9 cellular contexts compared by ENCODE assay signal in genomic region chr11:119730347-119730613, GRCh38. TPM values are rescaled to one million over a fixed set of nuclear protein-coding genes. Genes with fewer than 3 reads are reported as not detected.
DNase-seq lines count a peak whose midpoint lies in the region; ATAC-seq, FAIRE-seq and TF ChIP-seq lines count a peak whose summit lies in the region.
"Had no signal": no experiment of that assay in that cellular context is flagged by ENCODE, and none has a peak within 500 bp of the region (broad histone marks: within the 10 kb centered on the region; RNA-seq: fewer than 3 reads in every experiment).

No MANE protein-coding gene starts in this region.

- no peaks in the 10 kb centered on the region for H3K36me3 ChIP-seq in HUES48 (ENCODE audit: control insufficient read depth, insufficient read depth, low read length)

- H3K4me1 ChIP-seq in A549 (peaks cover 6% of the 10 kb centered on the region; the same call in 1 of the 3 replicates), HUES48 (ENCODE audit: control insufficient read depth, insufficient read depth, low read length) (peaks cover 11% of the 10 kb centered on the region)

- intact Hi-C loops in dorsolateral prefrontal cortex (cut with DNase I) = loop anchor here (2.0 to 5.0 kb wide), 3 partner anchors 157 to 379 kb away; no protein-coding TSS in a partner anchor

- peak overlapping the region; percentile 99 for H3K4me2 ChIP-seq in A549

- H3K9ac ChIP-seq in HUES48 (ENCODE audit: low read depth, low read length) = no peak overlapping the region

- H3K4me3 Mint-ChIP-seq in naive thymus-derived CD8-positive, alpha-beta T cell = peak overlapping the region; percentile 67 to 92 (median 80)

- no peak for TF ChIP-seq EP300 in A549 (IDR thresholded peaks at IDR 0.05)

- no peaks in the 10 kb centered on the region for H3K36me3 Mint-ChIP-seq in naive thymus-derived CD8-positive, alpha-beta T cell

- no peaks in the 10 kb centered on the region for H3K9me3 Mint-ChIP-seq in naive thymus-derived CD8-positive, alpha-beta T cell

- CTCF ChIA-PET in A549 (lab: Yijun Ruan, JAX) = interaction anchor here (0.9 to 2.4 kb wide), 13 partner anchors 10 to 378 kb away, joined by 3 to 20 read pairs (median 6); no protein-coding TSS in a partner anchor
- CTCF ChIA-PET in HEK293T (lab: Yijun Ruan, JAX) = interaction anchor here (1.0 to 1.7 kb wide), 4 partner anchors 9 to 25 kb away, joined by 3 to 8 read pairs (median 6); no protein-coding TSS in a partner anchor

- H3K27ac Mint-ChIP-seq in naive thymus-derived CD8-positive, alpha-beta T cell = peak overlapping the region in 1 of 10 donors; percentile 49

- peaks cover 4 to 26% (median 22%) of the 10 kb centered on the region in 5 donors for H3K27me3 Mint-ChIP-seq in naive thymus-derived CD8-positive, alpha-beta T cell

- no peak for TF ChIP-seq POLR2A in A549 (IDR thresholded peaks at IDR 0.05; ENCODE audit: low read length)

- H3K4me3 ChIP-seq in A549 (peak overlapping the region; percentile 81), HUES48 (ENCODE audit: low read depth, low read length) (peak overlapping the region; percentile 78), dorsolateral prefrontal cortex (peak overlapping the region in 57 of 59 donors; percentile 61 to 95 (median 84))

- POLR2A ChIA-PET in A549 (lab: Yijun Ruan, JAX) = no interaction called here
- POLR2A ChIA-PET in naive thymus-derived CD8-positive, alpha-beta T cell (lab: Charles Lee) = no interaction called here
- POLR2A ChIA-PET in HEK293T (lab: Yijun Ruan, JAX) = no interaction called here

- TF ChIP-seq RAD21 in A549 (conservative IDR thresholded peaks at IDR 0.05 in 1 of 2, IDR thresholded peaks at IDR 0.05 in 1 of 2) = no peak

- no peak for ATAC-seq in A549
- ATAC-seq in naive thymus-derived CD8-positive, alpha-beta T cell = no peak
- ATAC-seq in GM21825 (IDR thresholded peaks at IDR 0.05; ENCODE audit: unreplicated experiment) = no peak
- ATAC-seq in HG02885 (IDR thresholded peaks at IDR 0.05; ENCODE audit: poor library complexity, unreplicated experiment) = no peak

- no peak for FAIRE-seq in A549 (lab: Jason Lieb, UNC)

- H3K4me1 Mint-ChIP-seq in naive thymus-derived CD8-positive, alpha-beta T cell = peaks cover 6 to 24% (median 10%) of the 10 kb centered on the region in 4 donors

- no peak for DNase-seq in A549 (ENCODE audit: low read depth in 1 of 2, low spot score in 1 of 2)
- DNase-seq in dorsolateral prefrontal cortex = no peak
- DNase-seq in naive thymus-derived CD8-positive, alpha-beta T cell = no peak
- DNase-seq in NCI-H2196 (lab: John Stamatoyannopoulos, UW; ENCODE audit: unreplicated experiment) = no peak
- no peak for DNase-seq in HEK293T (ENCODE audit: extremely low spot score)
- DNase-seq: DMS 273 treated with DMSO at 0.1 percent for 48 hours had no signal

- no peak for TF ChIP-seq CTCF in A549 (IDR thresholded peaks at IDR 0.05)
- peak in 1 of 56 donors; percentile 2 for TF ChIP-seq CTCF in dorsolateral prefrontal cortex (IDR thresholded peaks at IDR 0.05 in 54 of 56, conservative IDR thresholded peaks at IDR 0.05 in 2 of 56; ENCODE audit: low read depth in 1 of 56, partially characterized antibody in 56 of 56)

- peak overlapping the region; percentile 89 to 93 for H3K27ac ChIP-seq in A549
- no peak overlapping the region for H3K27ac ChIP-seq in HUES48 (ENCODE audit: low read depth, low read length)
- peak overlapping the region; percentile 49 to 95 (median 90) for H3K27ac ChIP-seq in dorsolateral prefrontal cortex

- H3K27me3 ChIP-seq in HUES48 (ENCODE audit: control insufficient read depth, insufficient read depth, low read length) (peaks cover 15% of the 10 kb centered on the region; the same call in 1 of the 2 replicates), dorsolateral prefrontal cortex (no peaks in the 10 kb centered on the region)

- WGBS in A549 (ENCODE audit: missing lambda C conversion rate) = 91% methylated on average over 7 of the region's 7 CpGs

- H3K9me3 ChIP-seq in A549 (no peaks in the 10 kb centered on the region), HUES48 (ENCODE audit: control insufficient read depth, insufficient read depth, low read length) (no peaks in the 10 kb centered on the region)

TF ChIP-seq in A549, 52 proteins besides CTCF, POLR2A, EP300 and RAD21:
- TF ChIP-seq HDAC2 (IDR thresholded peaks at IDR 0.05) (no peak), TP53 (CRISPR knock-in tag; IDR thresholded peaks at IDR 0.05) (no peak), NPAS2 (CRISPR knock-in tag; IDR thresholded peaks at IDR 0.05; ENCODE audit: borderline replicate concordance) (no peak), MAZ (IDR thresholded peaks at IDR 0.05; ENCODE audit: borderline replicate concordance, low read depth, low read length) (no peak), HEYL (CRISPR knock-in tag; IDR thresholded peaks at IDR 0.05) (no peak), ATOH8 (CRISPR knock-in tag; IDR thresholded peaks at IDR 0.05; ENCODE audit: low read depth) (no peak), GATA3 (IDR thresholded peaks at IDR 0.05; ENCODE audit: borderline replicate concordance) (no peak), ZFP36 (IDR thresholded peaks at IDR 0.05; ENCODE audit: borderline replicate concordance, partially characterized antibody) (no peak), TFCP2L1 (CRISPR knock-in tag; IDR thresholded peaks at IDR 0.05) (no peak)

TF ChIP-seq in HEK293T, 16 proteins besides CTCF, POLR2A, EP300 and RAD21:
- TF ChIP-seq FOXA1 (IDR thresholded peaks at IDR 0.05) (no peak), HDGF (IDR thresholded peaks at IDR 0.05; ENCODE audit: borderline replicate concordance) (no peak), ELF4 (IDR thresholded peaks at IDR 0.05) (no peak), ZNF384 (IDR thresholded peaks at IDR 0.05) (no peak)
TF ChIP-seq in HEK293T: peak in this region for 0.

RNA-seq across cellular contexts. Expression of gene NECTIN1, which starts 1.3 kb away (rescaled TPM):
- polyA plus RNA-seq in A549 (2011; rRNA removed) (2.2 and 4.6 TPM in 2 replicates), A549 (2017; fragmentation: RNase III; extraction: RNeasy Plus Mini Kit Qiagen cat#74134 plus additional on column Dnase treatment) (5.4 to 5.5 TPM (median 5.4 TPM) in 3 replicates)
- polyA plus RNA-seq in A549 (2012; cell fraction: cytosol; rRNA removed) = 5.1 and 7.0 TPM in 2 replicates
- polyA plus RNA-seq in A549 (2012; cell fraction: nucleus; rRNA removed) = 7.2 and 9.3 TPM in 2 replicates
- 12.9 and 16.0 TPM in 2 replicates for polyA minus RNA-seq in A549 (2011; rRNA and poly(A)+ RNA removed)
- 100 to 1,000 TPM in 6 of 120 experiments, 10 to 100 TPM in 114; 45.3 to 136 (median 78.1) TPM for total RNA-seq in dorsolateral prefrontal cortex
- total RNA-seq in naive thymus-derived CD8-positive, alpha-beta T cell = 1 to 10 TPM; 2.5 to 2.8 TPM
- polyA plus RNA-seq in naive thymus-derived CD8-positive, alpha-beta T cell = under 1 TPM in 2 of 3 donors, not detected in 1; 0.48 to 0.94 TPM

Comparison
In these comparisons a context has a peak if more than half of its experiments do, and no peak if none do; other contexts are left out.
1. RNA of gene NECTIN1, which starts 1.3 kb away (total RNA-seq): 45.3 to 136 TPM in dorsolateral prefrontal cortex; 2.5 to 2.8 TPM in naive thymus-derived CD8-positive, alpha-beta T cell; every median in the first group is over 10 times any median in the second.
2. Peak in every context shown above with its lines, with median percentiles within 50 percentile points of each other: H3K4me3 ChIP-seq.